Comparison of ENCODE assay signal across 6 cellular contexts in genomic region chr17:32180262-32180661, GRCh38. TPM values are rescaled to one million over a fixed set of nuclear protein-coding genes. Genes with fewer than 3 reads are reported as not detected.
DNase-seq lines count a peak whose midpoint lies in the region; ATAC-seq, FAIRE-seq and TF ChIP-seq lines count a peak whose summit lies in the region.
"Not testable (repeated sequence)": the region's sequence is repeated elsewhere in the genome, so short reads cannot be mapped to it uniquely, and the experiment has no call there.

No MANE protein-coding gene starts in this region.

- not testable (repeated sequence) for H3K27ac Mint-ChIP-seq in endothelial cell (ENCODE audit: unreplicated experiment)
- H3K27ac Mint-ChIP-seq in progenitor cell of endocrine pancreas, result peak overlapping the region; percentile 76

- H3K4me3 ChIP-seq in A549, hepatocyte: not testable (repeated sequence)

- not testable (repeated sequence) for TF ChIP-seq POLR2A in A549 (IDR thresholded peaks at IDR 0.05; ENCODE audit: low read length)

- not testable (repeated sequence) for H3K27me3 Mint-ChIP-seq in endothelial cell (ENCODE audit: unreplicated experiment); progenitor cell of endocrine pancreas

- FAIRE-seq in A549 (lab: Jason Lieb, UNC), result not testable (repeated sequence)

- H3K4me3 Mint-ChIP-seq in endothelial cell (ENCODE audit: unreplicated experiment), result peak overlapping the region; percentile 59
- not testable (repeated sequence) for H3K4me3 Mint-ChIP-seq in progenitor cell of endocrine pancreas (ENCODE audit: low read depth)

- 22% methylated on average over 2 of the region's 2 CpGs for WGBS in A549 (ENCODE audit: missing lambda C conversion rate)
- 49% methylated on average over 2 of the region's 2 CpGs for WGBS in hepatocyte (ENCODE audit: low lambda C conversion rate, missing lambda C conversion rate)

- H3K4me1 ChIP-seq in A549, result peaks cover 20% of the 10 kb centered on the region
- H3K4me1 ChIP-seq in hepatocyte (ENCODE audit: insufficient read depth), result not testable (repeated sequence)

- H3K4me2 ChIP-seq in A549, result peak overlapping the region; percentile 12; the same call in 1 of the 3 replicates
- H3K4me2 ChIP-seq in hepatocyte, result not testable (repeated sequence)

- H3K27ac ChIP-seq in A549, result not testable (repeated sequence)
- H3K27ac ChIP-seq in hepatocyte, result peak overlapping the region; percentile 74

- TF ChIP-seq CTCF in A549 (IDR thresholded peaks at IDR 0.05); endothelial cell (IDR thresholded peaks at IDR 0.05; ENCODE audit: unreplicated experiment); hepatocyte (IDR thresholded peaks at IDR 0.05; ENCODE audit: poor library complexity); progenitor cell of endocrine pancreas (IDR thresholded peaks at IDR 0.05; ENCODE audit: unreplicated experiment): not testable (repeated sequence)

- DNase-seq in A549 (ENCODE audit: low read depth in 1 of 2, low spot score in 1 of 2); endothelial cell (ENCODE audit: low spot score); hepatocyte (ENCODE audit: low spot score); progenitor cell of endocrine pancreas (ENCODE audit: low spot score, unreplicated experiment): not testable (repeated sequence)
- peak; percentile 15 to 64 for DNase-seq in NCI-H524 (lab: John Stamatoyannopoulos, UW)
- DNase-seq in NCI-H82 treated with DMSO at 0.1 percent for 48 hours (lab: John Stamatoyannopoulos, UW; ENCODE audit: unreplicated experiment), result peak; percentile 46

- POLR2A ChIA-PET in A549 (lab: Yijun Ruan, JAX), result not testable (repeated sequence)

- not testable (repeated sequence) for H3K27me3 ChIP-seq in hepatocyte

- CTCF ChIA-PET in A549 (lab: Yijun Ruan, JAX), result interaction anchor here (0.6 to 1.1 kb wide), 3 partner anchors 17 to 29 kb away, joined by 3 to 4 read pairs (median 3); no protein-coding TSS in a partner anchor

- H3K4me1 Mint-ChIP-seq in endothelial cell (ENCODE audit: unreplicated experiment); progenitor cell of endocrine pancreas (ENCODE audit: low read depth): not testable (repeated sequence)

- not testable (repeated sequence) for TF ChIP-seq RAD21 in A549 (conservative IDR thresholded peaks at IDR 0.05 in 1 of 2, IDR thresholded peaks at IDR 0.05 in 1 of 2)

- not testable (repeated sequence) for ATAC-seq in A549

- not testable (repeated sequence) for H3K9me3 ChIP-seq in A549; hepatocyte (ENCODE audit: low read depth)

- H4K20me1 ChIP-seq in hepatocyte (ENCODE audit: insufficient read depth, poor library complexity, severe bottlenecking), result not testable (repeated sequence)

- not testable (repeated sequence) for H2AFZ ChIP-seq in hepatocyte

- not testable (repeated sequence) for H3K36me3 ChIP-seq in hepatocyte (replicated peaks; ENCODE audit: insufficient read depth, low read depth)

- H3K36me3 Mint-ChIP-seq in endothelial cell (ENCODE audit: low read depth, unreplicated experiment) (peaks cover 41% of the 10 kb centered on the region), progenitor cell of endocrine pancreas (ENCODE audit: insufficient read depth) (peaks cover 54% of the 10 kb centered on the region)

- not testable (repeated sequence) for TF ChIP-seq EP300 in A549 (IDR thresholded peaks at IDR 0.05)

- H3K9me3 Mint-ChIP-seq in endothelial cell (ENCODE audit: unreplicated experiment), result not testable (repeated sequence)
- peaks cover 22% of the 10 kb centered on the region for H3K9me3 Mint-ChIP-seq in progenitor cell of endocrine pancreas (ENCODE audit: low read depth)

- not testable (repeated sequence) for H3K9me2 ChIP-seq in hepatocyte (replicated peaks; ENCODE audit: insufficient read depth)

- H3K79me2 ChIP-seq in hepatocyte, result not testable (repeated sequence)

RNA-seq across cellular contexts. Expression of gene RHOT1, which starts 38.0 kb away (rescaled TPM):
- polyA plus RNA-seq in A549 (2011; rRNA removed) (83.2 and 109 TPM in 2 replicates), A549 (2017; fragmentation: RNase III; extraction: RNeasy Plus Mini Kit Qiagen cat#74134 plus additional on column Dnase treatment) (25.8 to 27.6 TPM (median 26.6 TPM) in 3 replicates), hepatocyte (22.6 and 23.9 TPM in 2 replicates)
- polyA plus RNA-seq in A549 (2012; cell fraction: cytosol; rRNA removed), result 24.0 and 26.8 TPM in 2 replicates
- polyA plus RNA-seq in A549 (2012; cell fraction: nucleus; rRNA removed), result 9.2 and 13.4 TPM in 2 replicates
- polyA minus RNA-seq in A549 (2011; rRNA and poly(A)+ RNA removed), result 30.4 and 39.2 TPM in 2 replicates
- total RNA-seq in endothelial cell (ENCODE audit: unreplicated experiment) (21.4 TPM), hepatocyte (36.9 and 38.4 TPM in 2 replicates), progenitor cell of endocrine pancreas (32.4 and 33.1 TPM in 2 replicates)
